Comparison of ENCODE assay signal across 28 cellular contexts in genomic region chr13:22726721-22727120, GRCh38.
"Had no signal": no experiment of that assay in that cellular context is flagged by ENCODE, and none has a peak within 500 bp of the region (broad histone marks: within the 10 kb centered on the region; RNA-seq: fewer than 3 reads in every experiment).

No MANE protein-coding gene starts in this region.

- ATAC-seq: activated CD4-positive, alpha-beta T cell treated with anti-CD3 and anti-CD28 coated beads for 36 hours; activated naive CD4-positive, alpha-beta T cell treated with anti-CD3 and anti-CD28 coated beads, Interleukin-2, amount 50 U/mL, for 72 hours; activated T-helper 17 cell treated with anti-CD3 and anti-CD28 coated beads, Interleukin-2, amount 50 U/mL, for 72 hours; effector memory CD8-positive, alpha-beta T cell; esophagus mucosa; naive thymus-derived CD4-positive, alpha-beta T cell; pancreas; sciatic nerve; stimulated activated effector memory CD8-positive, alpha-beta T cell treated with anti-CD3 and anti-CD28 coated beads, Interleukin-12 subunit alpha, Interleukin-12 subunit beta, amount 100 ng/mL, for 72 hours; stimulated activated naive CD8-positive, alpha-beta T cell treated with anti-CD3 and anti-CD28 coated beads, Interleukin-15, amount 100 ng/mL, for 72 hours had no signal

- H3K27me3 Mint-ChIP-seq: activated B cell treated with CpG ODN at 0.5 μM for 24 hours; activated T-cell treated with anti-CD3 and anti-CD28 coated beads, Interleukin-2, amount 50 U/mL, for 24 hours had no signal

- H3K27me3 ChIP-seq: adrenal gland, ascending aorta, brain microvascular endothelial cell, colonic mucosa, neutrophil, pancreas, tibial artery had no signal

- H3K4me3 ChIP-seq: adrenal gland, ascending aorta, colonic mucosa, dorsolateral prefrontal cortex, left ventricle myocardium inferior, pancreas, tibial artery had no signal

- H3K36me3 ChIP-seq: adrenal gland, ascending aorta, brain microvascular endothelial cell, colonic mucosa, left ventricle myocardium inferior, neutrophil, pancreas, tibial artery had no signal

- H3K36me3 Mint-ChIP-seq: activated naive CD4-positive, alpha-beta T cell treated with anti-CD3 and anti-CD28 coated beads, Interleukin-2, amount 50 U/mL, for 72 hours; naive thymus-derived CD4-positive, alpha-beta T cell; stimulated activated effector memory CD8-positive, alpha-beta T cell treated with anti-CD3 and anti-CD28 coated beads, Interleukin-12 subunit alpha, Interleukin-12 subunit beta, amount 100 ng/mL, for 72 hours had no signal

- H3K9me3 ChIP-seq: adrenal gland, ascending aorta, colonic mucosa, left ventricle myocardium inferior, neutrophil, pancreas, tibial artery had no signal

- DNase-seq: activated B cell treated with CpG ODN at 0.5 μM for 24 hours; activated CD4-positive, alpha-beta T cell treated with anti-CD3 and anti-CD28 coated beads for 36 hours; activated CD4-positive, alpha-beta T cell treated with anti-CD3 and anti-CD28 coated beads, Interleukin-2, amount 50 U/mL, for 4 hours; activated CD8-positive, alpha-beta memory T cell treated with anti-CD3 and anti-CD28 coated beads for 24 hours; activated CD8-positive, alpha-beta memory T cell treated with anti-CD3 and anti-CD28 coated beads, Interleukin-2, amount 50 U/mL, for 4 hours; activated T-cell treated with anti-CD3 and anti-CD28 coated beads, Interleukin-2, amount 50 U/mL, for 24 hours; adrenal gland; brain microvascular endothelial cell; central memory CD4-positive, alpha-beta T cell; colonic mucosa; dorsolateral prefrontal cortex; effector memory CD8-positive, alpha-beta T cell; hippocampal formation; kidney glomerular epithelial cell; left ventricle myocardium inferior; naive thymus-derived CD4-positive, alpha-beta T cell; pancreas; small intestine; stimulated activated CD4-positive, alpha-beta T cell treated with anti-CD3 and anti-CD28 coated beads, Interleukin-2, amount 100 ng/mL, for 24 hours; stimulated activated naive CD8-positive, alpha-beta T cell treated with anti-CD3 and anti-CD28 coated beads, Interleukin-15, amount 100 ng/mL, for 72 hours; tibial artery had no signal

- H3K4me1 Mint-ChIP-seq: activated B cell treated with CpG ODN at 0.5 μM for 24 hours; activated CD4-positive, alpha-beta T cell treated with anti-CD3 and anti-CD28 coated beads for 36 hours; activated T-helper 17 cell treated with anti-CD3 and anti-CD28 coated beads, Interleukin-2, amount 50 U/mL, for 72 hours; naive thymus-derived CD4-positive, alpha-beta T cell; stimulated activated effector memory CD8-positive, alpha-beta T cell treated with anti-CD3 and anti-CD28 coated beads, Interleukin-12 subunit alpha, Interleukin-12 subunit beta, amount 100 ng/mL, for 72 hours; stimulated activated naive CD8-positive, alpha-beta T cell treated with anti-CD3 and anti-CD28 coated beads, Interleukin-15, amount 100 ng/mL, for 72 hours had no signal

- H3K27ac ChIP-seq: adrenal gland, ascending aorta, brain microvascular endothelial cell, colonic mucosa, dorsolateral prefrontal cortex, left ventricle myocardium inferior, neutrophil, pancreas, tibial artery had no signal

- H3K9me3 Mint-ChIP-seq: activated naive CD4-positive, alpha-beta T cell treated with anti-CD3 and anti-CD28 coated beads, Interleukin-2, amount 50 U/mL, for 72 hours; activated T-cell treated with anti-CD3 and anti-CD28 coated beads, Interleukin-2, amount 50 U/mL, for 24 hours; activated T-helper 17 cell treated with anti-CD3 and anti-CD28 coated beads, Interleukin-2, amount 50 U/mL, for 72 hours; effector memory CD8-positive, alpha-beta T cell; stimulated activated effector memory CD8-positive, alpha-beta T cell treated with anti-CD3 and anti-CD28 coated beads, Interleukin-12 subunit alpha, Interleukin-12 subunit beta, amount 100 ng/mL, for 72 hours had no signal

- H3K4me3 Mint-ChIP-seq: activated B cell treated with CpG ODN at 0.5 μM for 24 hours; activated CD4-positive, alpha-beta T cell treated with anti-CD3 and anti-CD28 coated beads for 36 hours; activated T-cell treated with anti-CD3 and anti-CD28 coated beads, Interleukin-2, amount 50 U/mL, for 24 hours; activated T-helper 17 cell treated with anti-CD3 and anti-CD28 coated beads, Interleukin-2, amount 50 U/mL, for 72 hours; effector memory CD8-positive, alpha-beta T cell; naive thymus-derived CD4-positive, alpha-beta T cell; stimulated activated effector memory CD8-positive, alpha-beta T cell treated with anti-CD3 and anti-CD28 coated beads, Interleukin-12 subunit alpha, Interleukin-12 subunit beta, amount 100 ng/mL, for 72 hours; stimulated activated naive CD8-positive, alpha-beta T cell treated with anti-CD3 and anti-CD28 coated beads, Interleukin-15, amount 100 ng/mL, for 72 hours had no signal

- H3K4me1 ChIP-seq: adrenal gland, ascending aorta, colonic mucosa, left ventricle myocardium inferior, pancreas, tibial artery had no signal

- H3K27ac Mint-ChIP-seq: activated B cell treated with CpG ODN at 0.5 μM for 24 hours; activated CD4-positive, alpha-beta T cell treated with anti-CD3 and anti-CD28 coated beads for 36 hours; activated naive CD4-positive, alpha-beta T cell treated with anti-CD3 and anti-CD28 coated beads, Interleukin-2, amount 50 U/mL, for 72 hours; activated T-cell treated with anti-CD3 and anti-CD28 coated beads, Interleukin-2, amount 50 U/mL, for 24 hours; activated T-helper 17 cell treated with anti-CD3 and anti-CD28 coated beads, Interleukin-2, amount 50 U/mL, for 72 hours; effector memory CD8-positive, alpha-beta T cell; naive thymus-derived CD4-positive, alpha-beta T cell; stimulated activated effector memory CD8-positive, alpha-beta T cell treated with anti-CD3 and anti-CD28 coated beads, Interleukin-12 subunit alpha, Interleukin-12 subunit beta, amount 100 ng/mL, for 72 hours; stimulated activated naive CD8-positive, alpha-beta T cell treated with anti-CD3 and anti-CD28 coated beads, Interleukin-15, amount 100 ng/mL, for 72 hours had no signal
